ENCODE assay signal across 21 cellular contexts in the genomic region with DNA sequence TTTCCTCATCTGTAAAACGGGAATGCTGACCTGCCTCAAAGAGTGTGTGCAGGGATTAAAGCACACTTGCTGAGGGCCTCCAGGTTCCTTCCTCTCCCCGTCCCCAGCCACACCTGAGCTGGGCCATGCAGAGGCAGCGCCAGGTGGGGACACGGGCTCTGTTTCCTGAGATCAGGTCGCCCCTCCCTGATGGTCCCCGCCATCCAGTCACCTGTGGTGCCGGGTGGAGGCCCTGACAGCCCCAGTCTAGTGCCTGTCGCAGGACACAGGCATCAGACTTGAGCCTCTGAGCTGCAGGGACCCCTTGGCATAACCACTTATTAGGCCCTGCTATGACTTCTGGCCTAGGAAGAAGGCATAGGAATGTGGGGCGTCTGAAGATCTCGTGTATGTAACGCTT. TPM values are rescaled to one million over a fixed set of nuclear protein-coding genes. Genes with fewer than 3 reads are reported as not detected.
"Had no signal": no experiment of that assay in that cellular context is flagged by ENCODE, and none has a peak within 500 bp of the region (broad histone marks: within the 10 kb centered on the region; RNA-seq: fewer than 3 reads in every experiment).

No MANE protein-coding gene starts in this region.

- H3K4me1 Mint-ChIP-seq: IgD-negative memory B cell had no signal

- H3K9ac ChIP-seq: KMS-11 had no signal

- H3K9me3 Mint-ChIP-seq: IgD-negative memory B cell had no signal

- H3K27me3 Mint-ChIP-seq: IgD-negative memory B cell had no signal

- H3K27ac ChIP-seq: HL-60, KMS-11, SJCRH30, SK-N-MC had no signal

- H3K4me2 ChIP-seq: KMS-11 had no signal

- H3K4me3 ChIP-seq: K562, SJCRH30, SK-N-MC had no signal

- H3K27me3 ChIP-seq: SJCRH30 had no signal

- ATAC-seq: K562, Panc1, PC-3 had no signal

- H3K27ac Mint-ChIP-seq: IgD-negative memory B cell had no signal

- H3K9me3 ChIP-seq: SJCRH30 had no signal

- H3K4me3 Mint-ChIP-seq: IgD-negative memory B cell had no signal

- DNase-seq: Kasumi-1, MM.1S, NCI-H1092 treated with DMSO at 0.1 percent for 48 hours, NCI-H1436, NCI-H187 treated with DMSO at 0.1 percent for 48 hours, NCI-H2029 treated with DMSO at 0.1 percent for 48 hours, NCI-H2171 treated with DMSO at 0.1 percent for 48 hours, NCI-H345, NCI-H446 treated with DMSO at 0.1 percent for 48 hours, NCI-H510A treated with DMSO at 0.1 percent for 48 hours, NCI-H526, PC-3, SHP77 treated with DMSO at 0.1 percent for 48 hours, SJCRH30 had no signal

RNA-seq across cellular contexts. Expression of gene CHGA, which starts 12.5 kb away (rescaled TPM):
- total RNA-seq: K562, M059J, PC-3, SJCRH30 had no signal
- polyA plus RNA-seq: K562 had no signal
